ENCODE assay signal across 20 cellular contexts in genomic region chr1:7646164-7646563, GRCh38.
"Had no signal": no experiment of that assay in that cellular context is flagged by ENCODE, and none has a peak within 500 bp of the region (broad histone marks: within the 10 kb centered on the region; RNA-seq: fewer than 3 reads in every experiment).

No MANE protein-coding gene starts in this region.

- H3K4me3 ChIP-seq: breast epithelium, MG63 had no signal

- ATAC-seq: activated T-cell treated with anti-CD3 and anti-CD28 coated beads, Interleukin-2, amount 50 U/mL, for 4 hours; PC-3; T-cell had no signal

- H3K9me3 ChIP-seq: MG63 had no signal

- DNase-seq: activated CD4-positive, alpha-beta memory T cell treated with anti-CD3 and anti-CD28 coated beads for 36 hours; activated CD4-positive, alpha-beta T cell treated with anti-CD3 and anti-CD28 coated beads, Interleukin-2, amount 10 ng/mL, durations not matched to agents 7 days and 5 days; activated CD4-positive, CD25-positive, alpha-beta regulatory T cell; activated CD8-positive, alpha-beta memory T cell treated with anti-CD3 and anti-CD28 coated beads for 24 hours; activated effector memory CD4-positive, alpha-beta T cell treated with anti-CD3 and anti-CD28 coated beads, Interleukin-2, amount 50 U/mL, for 16 hours; activated naive CD4-positive, alpha-beta T cell treated with anti-CD3 and anti-CD28 coated beads for 36 hours; activated T-cell treated with anti-CD3 and anti-CD28 coated beads, Interleukin-2, amount 50 U/mL, for 4 hours; MG63; MV-4-11; NCI-H1417 treated with DMSO at 0.1 percent for 48 hours; NCI-H1694; PC-3; SIG-M5; T-cell; T-helper 2 cell; T1000 had no signal

- H3K36me3 ChIP-seq: breast epithelium, MG63 had no signal

- H3K4me1 Mint-ChIP-seq: activated CD4-positive, alpha-beta T cell treated with anti-CD3 and anti-CD28 coated beads, Interleukin-2, amount 10 ng/mL, durations not matched to agents 7 days and 5 days; central memory CD8-positive, alpha-beta T cell had no signal

- H3K9me3 Mint-ChIP-seq: activated CD4-positive, alpha-beta memory T cell treated with anti-CD3 and anti-CD28 coated beads for 36 hours; activated CD4-positive, alpha-beta T cell treated with anti-CD3 and anti-CD28 coated beads, Interleukin-2, amount 10 ng/mL, durations not matched to agents 7 days and 5 days; activated naive CD4-positive, alpha-beta T cell treated with anti-CD3 and anti-CD28 coated beads for 36 hours; activated T-cell treated with anti-CD3 and anti-CD28 coated beads, Interleukin-2, amount 50 U/mL, for 4 hours; central memory CD8-positive, alpha-beta T cell; T-cell had no signal

- H3K27me3 ChIP-seq: breast epithelium, MG63 had no signal

- H3K4me1 ChIP-seq: breast epithelium had no signal

- H3K36me3 Mint-ChIP-seq: activated CD4-positive, alpha-beta memory T cell treated with anti-CD3 and anti-CD28 coated beads for 36 hours; activated naive CD8-positive, alpha-beta T cell; T-cell had no signal

- H3K27ac Mint-ChIP-seq: activated CD4-positive, alpha-beta memory T cell treated with anti-CD3 and anti-CD28 coated beads for 36 hours; activated CD4-positive, alpha-beta T cell treated with anti-CD3 and anti-CD28 coated beads, Interleukin-2, amount 10 ng/mL, durations not matched to agents 7 days and 5 days; activated naive CD4-positive, alpha-beta T cell treated with anti-CD3 and anti-CD28 coated beads for 36 hours; activated naive CD8-positive, alpha-beta T cell had no signal

- H3K27me3 Mint-ChIP-seq: activated CD4-positive, alpha-beta T cell treated with anti-CD3 and anti-CD28 coated beads, Interleukin-2, amount 10 ng/mL, durations not matched to agents 7 days and 5 days; activated naive CD8-positive, alpha-beta T cell; central memory CD8-positive, alpha-beta T cell had no signal

- FAIRE-seq: RCC 7860 had no signal

- H3K4me3 Mint-ChIP-seq: activated CD4-positive, alpha-beta memory T cell treated with anti-CD3 and anti-CD28 coated beads for 36 hours; activated CD4-positive, alpha-beta T cell treated with anti-CD3 and anti-CD28 coated beads, Interleukin-2, amount 10 ng/mL, durations not matched to agents 7 days and 5 days; activated naive CD4-positive, alpha-beta T cell treated with anti-CD3 and anti-CD28 coated beads for 36 hours; activated naive CD8-positive, alpha-beta T cell; activated T-cell treated with anti-CD3 and anti-CD28 coated beads, Interleukin-2, amount 50 U/mL, for 4 hours; central memory CD8-positive, alpha-beta T cell; T-cell had no signal
